Comparison of ENCODE assay signal across 18 cellular contexts in genomic region chr18:57900906-57901305, GRCh38.
A peak's percentile ranks its signal among the peaks of the same experiment; 100 is the strongest.
DNase-seq lines count a peak whose midpoint lies in the region; TF ChIP-seq lines count a peak whose summit lies in the region.
"Had no signal": no experiment of that assay in that cellular context is flagged by ENCODE, and none has a peak within 500 bp of the region (broad histone marks: within the 10 kb centered on the region; RNA-seq: fewer than 3 reads in every experiment).

No MANE protein-coding gene starts in this region.

- no peak for TF ChIP-seq EP300 in esophagus muscularis mucosa (IDR thresholded peaks at IDR 0.05)

- H3K4me1 ChIP-seq in breast epithelium (no peaks in the 10 kb centered on the region), adipocyte (ENCODE audit: control insufficient read depth, insufficient read depth, low read length) (peaks cover 7% of the 10 kb centered on the region), esophagus muscularis mucosa (no peaks in the 10 kb centered on the region)
- H3K4me1 ChIP-seq: BLaER1 had no signal

- peaks cover 27% of the 10 kb centered on the region for H3K4me1 Mint-ChIP-seq in MCF 10A (ENCODE audit: insufficient read depth, unreplicated experiment)

- H3K27ac ChIP-seq in breast epithelium = no peak overlapping the region
- H3K27ac ChIP-seq in esophagus muscularis mucosa (replicated peaks in 1 of 4) = no peak overlapping the region
- H3K27ac ChIP-seq: 22Rv1, BLaER1 had no signal

- no peaks in the 10 kb centered on the region for H3K36me3 Mint-ChIP-seq in MCF 10A (ENCODE audit: insufficient read depth, unreplicated experiment)
- H3K36me3 Mint-ChIP-seq: CD8-positive, alpha-beta T cell had no signal

- no peaks in the 10 kb centered on the region for H3K9me3 Mint-ChIP-seq in MCF 10A (ENCODE audit: unreplicated experiment)
- H3K9me3 Mint-ChIP-seq: CD8-positive, alpha-beta T cell; HFFc6 had no signal

- no peaks in the 10 kb centered on the region for H3K36me3 ChIP-seq in breast epithelium
- no peaks in the 10 kb centered on the region for H3K36me3 ChIP-seq in adipocyte (ENCODE audit: control insufficient read depth, insufficient read depth, low read length, severe bottlenecking)
- H3K36me3 ChIP-seq in esophagus muscularis mucosa = no peaks in the 10 kb centered on the region
- H3K36me3 ChIP-seq: BLaER1 had no signal

- no peak overlapping the region for H3K4me3 Mint-ChIP-seq in MCF 10A (ENCODE audit: unreplicated experiment)
- H3K4me3 Mint-ChIP-seq: CD8-positive, alpha-beta T cell; HFFc6 had no signal

- TF ChIP-seq POLR2A in breast epithelium (IDR thresholded peaks at IDR 0.05) = no peak
- TF ChIP-seq POLR2A in esophagus muscularis mucosa (IDR thresholded peaks at IDR 0.05; ENCODE audit: low read depth) = no peak

- POLR2A ChIA-PET in MCF 10A (lab: Yijun Ruan, JAX) = interaction anchor here (0.7 to 4.5 kb wide), 9 partner anchors 9 to 320 kb away, joined by 3 to 20 read pairs (median 3); partner anchors contain the start of gene NEDD4L

- H3K27me3 Mint-ChIP-seq in MCF 10A (ENCODE audit: insufficient read depth, unreplicated experiment) = no peaks in the 10 kb centered on the region

- no peak overlapping the region for H3K9ac ChIP-seq in adipocyte (ENCODE audit: low read length)
- H3K9ac ChIP-seq: BLaER1 had no signal

- no peak for TF ChIP-seq CTCF in MCF 10A (IDR thresholded peaks at IDR 0.05; ENCODE audit: unreplicated experiment)
- TF ChIP-seq CTCF in breast epithelium (IDR thresholded peaks at IDR 0.05) = no peak
- TF ChIP-seq CTCF in fibroblast of the aortic adventitia (IDR thresholded peaks at IDR 0.05; ENCODE audit: insufficient read depth, low read length) = no peak
- TF ChIP-seq CTCF in esophagus muscularis mucosa (IDR thresholded peaks at IDR 0.05) = no peak

- intact Hi-C loops in MCF 10A (cut with micrococcal nuclease) = loop anchor here (5.0 kb wide), 1 partner anchor 221 kb away; no protein-coding TSS in a partner anchor
- intact Hi-C loops in breast epithelium (cut with DNase I; ENCODE audit: low total_unique reads) = no loop called here
- intact Hi-C loops in esophagus muscularis mucosa (cut with DNase I) = no loop called here

- CTCF ChIA-PET in MCF 10A (lab: Yijun Ruan, JAX) = interaction anchor here (0.5 to 1.1 kb wide), 2 partner anchors 19 to 100 kb away, joined by 3 to 4 read pairs; no protein-coding TSS in a partner anchor

- no peak overlapping the region for H3K4me3 ChIP-seq in breast epithelium
- no peak overlapping the region for H3K4me3 ChIP-seq in adipocyte (ENCODE audit: low read length)
- H3K4me3 ChIP-seq in fibroblast of the aortic adventitia (ENCODE audit: low read depth, low read length) = no peak overlapping the region
- no peak overlapping the region for H3K4me3 ChIP-seq in esophagus muscularis mucosa
- H3K4me3 ChIP-seq: BLaER1 had no signal

- WGBS in esophagus muscularis mucosa = 100% methylated on average over 1 of the region's 1 CpG

- H3K9me3 ChIP-seq in breast epithelium (no peaks in the 10 kb centered on the region), adipocyte (ENCODE audit: control insufficient read depth, low read length) (no peaks in the 10 kb centered on the region), esophagus muscularis mucosa (no peaks in the 10 kb centered on the region)
- H3K9me3 ChIP-seq: BLaER1 had no signal

- no peaks in the 10 kb centered on the region for H3K27me3 ChIP-seq in breast epithelium
- no peaks in the 10 kb centered on the region for H3K27me3 ChIP-seq in adipocyte (replicated peaks; ENCODE audit: control insufficient read depth, insufficient read depth, low read length)
- H3K27me3 ChIP-seq in esophagus muscularis mucosa = no peaks in the 10 kb centered on the region
- H3K27me3 ChIP-seq: BLaER1 had no signal

- peak overlapping the region; percentile 97 for H3K27ac Mint-ChIP-seq in MCF 10A (ENCODE audit: low read depth, unreplicated experiment)
- H3K27ac Mint-ChIP-seq: CD8-positive, alpha-beta T cell; HFFc6 had no signal

- DNase-seq in MCF 10A (ENCODE audit: unreplicated experiment) (no peak), breast epithelium (ENCODE audit: low spot score in 2 of 2) (no peak), adipocyte (ENCODE audit: low read depth) (peak; percentile 12), fibroblast of the aortic adventitia (ENCODE audit: low read depth) (peak; percentile 47), islet precursor cell (no peak), esophagus muscularis mucosa (ENCODE audit: extremely low spot score) (no peak), ACHN (no peak), GOT3 (lab: John Stamatoyannopoulos, UW) (no peak)
- DNase-seq: CD8-positive, alpha-beta T cell; DND-41; HFFc6; NCI-H2029; NCI-H2171 treated with DMSO at 0.1 percent for 48 hours; NCI-H446 treated with DMSO at 0.1 percent for 48 hours; NCI-H748 treated with DMSO at 0.1 percent for 48 hours; OCI-M1 had no signal

- in situ Hi-C loops in ACHN (cut with HindIII; ENCODE audit: low pct_ligation_motif_present, low pct_unique_long_range_greater_than_20kb, low sequenced_read_pairs) = no loop called here

- BruUV-seq in MCF 10A (replicated peaks; lab: Mats Ljungman, UMichigan) = no TSS peak

Comparison
In these comparisons a context has a peak if more than half of its experiments do, and no peak if none do; other contexts are left out.
1. DNase-seq: peak in adipocyte (single experiment) and fibroblast of the aortic adventitia (single experiment); none in MCF 10A (single experiment), breast epithelium (0 of 2), islet precursor cell (single experiment), esophagus muscularis mucosa (single experiment), ACHN (single experiment) and GOT3 (single experiment).